ENCODE assay signal across 1 cellular context in the genomic region with DNA sequence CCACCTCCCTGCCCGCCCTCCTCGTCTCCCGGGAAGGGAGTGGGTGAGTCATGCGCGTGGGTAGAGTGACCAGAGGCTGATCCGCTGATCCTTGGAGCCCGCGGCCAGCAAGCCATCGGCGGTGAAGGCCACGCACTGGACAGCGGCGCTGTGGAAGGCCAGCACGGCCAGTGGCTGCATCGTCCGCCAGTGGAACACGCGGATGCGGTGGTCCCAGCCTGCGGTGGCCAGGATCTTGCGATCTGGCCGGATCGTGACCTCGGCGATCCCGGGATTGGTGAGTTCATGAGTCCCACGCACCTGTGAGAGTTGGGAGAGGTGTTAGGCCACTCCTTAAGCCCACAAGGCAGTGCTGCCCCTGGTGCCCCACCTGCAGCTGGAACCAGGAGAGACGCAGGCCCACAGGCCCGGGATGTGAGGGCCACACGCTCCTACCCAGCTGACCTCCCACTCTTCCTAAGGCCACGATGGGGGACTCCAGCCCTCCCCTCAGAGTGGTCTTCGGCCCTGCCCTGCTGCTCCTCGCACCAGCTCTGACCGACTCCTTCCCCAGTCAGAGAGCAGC.
TF ChIP-seq lines count a peak whose summit lies in the region.

No MANE protein-coding gene starts in this region.

TF ChIP-seq in HepG2, 621 proteins besides CTCF, POLR2A, EP300 and RAD21 (continued from another document):
- TF ChIP-seq, protein P1, sequence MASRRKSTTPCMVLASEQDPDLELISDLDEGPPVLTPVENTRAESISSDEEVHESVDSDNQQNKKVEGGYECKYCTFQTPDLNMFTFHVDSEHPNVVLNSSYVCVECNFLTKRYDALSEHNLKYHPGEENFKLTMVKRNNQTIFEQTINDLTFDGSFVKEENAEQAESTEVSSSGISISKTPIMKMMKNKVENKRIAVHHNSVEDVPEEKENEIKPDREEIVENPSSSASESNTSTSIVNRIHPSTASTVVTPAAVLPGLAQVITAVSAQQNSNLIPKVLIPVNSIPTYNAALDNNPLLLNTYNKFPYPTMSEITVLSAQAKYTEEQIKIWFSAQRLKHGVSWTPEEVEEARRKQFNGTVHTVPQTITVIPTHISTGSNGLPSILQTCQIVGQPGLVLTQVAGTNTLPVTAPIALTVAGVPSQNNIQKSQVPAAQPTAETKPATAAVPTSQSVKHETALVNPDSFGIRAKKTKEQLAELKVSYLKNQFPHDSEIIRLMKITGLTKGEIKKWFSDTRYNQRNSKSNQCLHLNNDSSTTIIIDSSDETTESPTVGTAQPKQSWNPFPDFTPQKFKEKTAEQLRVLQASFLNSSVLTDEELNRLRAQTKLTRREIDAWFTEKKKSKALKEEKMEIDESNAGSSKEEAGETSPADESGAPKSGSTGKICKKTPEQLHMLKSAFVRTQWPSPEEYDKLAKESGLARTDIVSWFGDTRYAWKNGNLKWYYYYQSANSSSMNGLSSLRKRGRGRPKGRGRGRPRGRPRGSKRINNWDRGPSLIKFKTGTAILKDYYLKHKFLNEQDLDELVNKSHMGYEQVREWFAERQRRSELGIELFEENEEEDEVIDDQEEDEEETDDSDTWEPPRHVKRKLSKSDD (CRISPR knock-in tag; IDR thresholded peaks at IDR 0.05; ENCODE audit: low read depth): no peak
- TF ChIP-seq MED1 (CRISPR knock-in tag; IDR thresholded peaks at IDR 0.05) (no peak), ASH2L (IDR thresholded peaks at IDR 0.05; ENCODE audit: insufficient read length, low read depth, low read length) (no peak), KLF12 (CRISPR knock-in tag; IDR thresholded peaks at IDR 0.05; ENCODE audit: borderline replicate concordance) (no peak), TCF7 (IDR thresholded peaks at IDR 0.05; ENCODE audit: low read depth) (no peak), SIN3A (IDR thresholded peaks at IDR 0.05; ENCODE audit: borderline replicate concordance, low read depth, low read length) (no peak), ARNTL (CRISPR knock-in tag; IDR thresholded peaks at IDR 0.05) (no peak)
